ENCODE assay signal across 9 cellular contexts in genomic region chr11:10488581-10489443, GRCh38.
DNase-seq lines count a peak whose midpoint lies in the region; ATAC-seq and TF ChIP-seq lines count a peak whose summit lies in the region.
"Had no signal": no experiment of that assay in that cellular context is flagged by ENCODE, and none has a peak within 500 bp of the region (broad histone marks: within the 10 kb centered on the region; RNA-seq: fewer than 3 reads in every experiment).

No MANE protein-coding gene starts in this region.

- DNase-seq in GM12864 (ENCODE audit: low read depth) (peak; percentile 43), RWPE2 (ENCODE audit: low spot score) (no peak), epidermal melanocyte (ENCODE audit: insufficient read length, low spot score) (no peak), NCI-H2171 treated with DMSO at 0.1 percent for 48 hours (lab: John Stamatoyannopoulos, UW) (no peak), amniotic stem cell (lab: John Stamatoyannopoulos, UW) (no peak), SKM-1 treated with dmso at 0.1 percent for 144 hours (lab: John Stamatoyannopoulos, UW; ENCODE audit: unreplicated experiment) (no peak)
- DNase-seq: NCI-H2029 treated with DMSO at 0.1 percent for 48 hours had no signal

- H3K27me3 ChIP-seq in RWPE2 (ENCODE audit: insufficient read depth, poor library complexity, severe bottlenecking) (no peaks in the 10 kb centered on the region), mucosa of rectum (ENCODE audit: control insufficient read depth in 2 of 2, insufficient read depth in 2 of 2, low read length in 2 of 2) (no peaks in the 10 kb centered on the region)

- peak; percentile 54 for ATAC-seq in GM21723 (IDR thresholded peaks at IDR 0.05; ENCODE audit: unreplicated experiment)
- ATAC-seq in RWPE2 (ENCODE audit: low read depth): peak; percentile 69

- H3K4me3 ChIP-seq in GM12864 (ENCODE audit: low read depth, low read length) (no peak overlapping the region), RWPE2 (ENCODE audit: severe bottlenecking) (no peak overlapping the region), mucosa of rectum (ENCODE audit: low read length in 2 of 2) (no peak overlapping the region)

- H3K9me3 ChIP-seq in RWPE2 (ENCODE audit: severe bottlenecking) (no peaks in the 10 kb centered on the region), mucosa of rectum (ENCODE audit: control insufficient read depth in 2 of 2, low read length in 2 of 2) (no peaks in the 10 kb centered on the region)

- peak overlapping the region; percentile 78 for H3K27ac ChIP-seq in RWPE2 (ENCODE audit: poor library complexity, severe bottlenecking)
- H3K27ac ChIP-seq in mucosa of rectum (ENCODE audit: low read depth in 2 of 2, low read length in 2 of 2): peak overlapping the region; percentile 86 to 91

- peak overlapping the region; percentile 14 to 44 for H3K9ac ChIP-seq in mucosa of rectum (ENCODE audit: low read depth in 1 of 2, low read length in 2 of 2)

- H3K36me3 ChIP-seq in RWPE2 (ENCODE audit: low read depth) (peaks cover 17% of the 10 kb centered on the region), mucosa of rectum (ENCODE audit: control insufficient read depth in 2 of 2, insufficient read depth in 2 of 2, low read length in 2 of 2) (peaks cover 18 to 22% of the 10 kb centered on the region in 2 donors)

- TF ChIP-seq CTCF in GM12864 (IDR thresholded peaks at IDR 0.05; ENCODE audit: low read depth, low read length, missing control alignments) (no peak), RWPE2 (IDR thresholded peaks at IDR 0.05; ENCODE audit: poor library complexity, severe bottlenecking) (no peak)

- H3K4me1 ChIP-seq in RWPE2 (ENCODE audit: insufficient read depth, poor library complexity, severe bottlenecking): peaks cover 30% of the 10 kb centered on the region
- H3K4me1 ChIP-seq in mucosa of rectum (ENCODE audit: control insufficient read depth in 2 of 2, insufficient read depth in 2 of 2, low read length in 2 of 2): peaks cover 14 to 18% of the 10 kb centered on the region in 2 donors
